ENCODE assay signal across 6 cellular contexts in genomic region chr17:58957725-58958073, GRCh38.
DNase-seq lines count a peak whose midpoint lies in the region; ATAC-seq, FAIRE-seq and TF ChIP-seq lines count a peak whose summit lies in the region.
"Not testable (repeated sequence)": the region's sequence is repeated elsewhere in the genome, so short reads cannot be mapped to it uniquely, and the experiment has no call there.

No MANE protein-coding gene starts in this region.

- 6% methylated on average over 1 of the region's 1 CpG for WGBS in HepG2 (ENCODE audit: low lambda C conversion rate)

- H3K4me2 ChIP-seq in endothelial cell of umbilical vein (ENCODE audit: insufficient read depth, low read length); HepG2 (ENCODE audit: low read depth, low read length): not testable (repeated sequence)
- H3K4me2 ChIP-seq in skeletal muscle satellite cell (ENCODE audit: low read length), result peak overlapping the region; percentile 49

- H3K27me3 ChIP-seq in MG63; endothelial cell of umbilical vein (ENCODE audit: control insufficient read depth in 2 of 2, insufficient read depth in 2 of 2, low read length in 2 of 2); HepG2 (ENCODE audit: control insufficient read depth in 1 of 2, insufficient read depth in 2 of 2, low read length in 2 of 2); skeletal muscle satellite cell (ENCODE audit: control insufficient read depth, insufficient read depth, low read length): not testable (repeated sequence)

- not testable (repeated sequence) for FAIRE-seq in endothelial cell of umbilical vein (lab: Jason Lieb, UNC); HepG2 (lab: Jason Lieb, UNC)

- H3K36me3 ChIP-seq in MG63; endothelial cell of umbilical vein (ENCODE audit: control insufficient read depth in 2 of 2, extremely low read depth in 1 of 2, insufficient read depth in 2 of 2, low read length in 2 of 2); HepG2 (replicated peaks in 1 of 2; ENCODE audit: control insufficient read depth in 1 of 2, insufficient read depth in 2 of 2, low read length in 2 of 2); skeletal muscle satellite cell (ENCODE audit: insufficient read depth, low read length): not testable (repeated sequence)

- not testable (repeated sequence) for H3K9me3 ChIP-seq in MG63; endothelial cell of umbilical vein (replicated peaks; ENCODE audit: control insufficient read depth, insufficient read depth, low read length); HepG2 (ENCODE audit: low read length); skeletal muscle satellite cell (replicated peaks; ENCODE audit: low read length)

- not testable (repeated sequence) for H2AFZ ChIP-seq in endothelial cell of umbilical vein (ENCODE audit: low read depth, low read length); HepG2 (ENCODE audit: low read length)

- H3K27ac ChIP-seq in 22Rv1 (peak overlapping the region; percentile 16; the same call in 1 of the 2 replicates), VCaP (peak overlapping the region; percentile 62; the same call in 1 of the 2 replicates), endothelial cell of umbilical vein (ENCODE audit: insufficient read depth, low read depth, low read length) (peak overlapping the region; percentile 64)
- H3K27ac ChIP-seq in HepG2 (ENCODE audit: extremely low read length, insufficient read depth, low read length), result not testable (repeated sequence)

- POLR2A ChIA-PET in endothelial cell of umbilical vein (lab: Charles Lee); HepG2 (lab: Yijun Ruan, JAX): not testable (repeated sequence)

- H3K9ac ChIP-seq in endothelial cell of umbilical vein (replicated peaks; ENCODE audit: extremely low read depth, insufficient read depth, low read length); HepG2 (ENCODE audit: insufficient read depth, low read depth, low read length); skeletal muscle satellite cell (ENCODE audit: low read depth, low read length): not testable (repeated sequence)

- peak; percentile 19 for DNase-seq in MG63
- DNase-seq in endothelial cell of umbilical vein (ENCODE audit: low read depth, low spot score); HepG2 (ENCODE audit: low spot score): not testable (repeated sequence)

- TF ChIP-seq POLR2A in endothelial cell of umbilical vein (IDR thresholded peaks at IDR 0.05; ENCODE audit: low read depth, low read length); HepG2 (IDR thresholded peaks at IDR 0.05; ENCODE audit: insufficient read depth in 1 of 2, low read depth in 2 of 2, low read length in 2 of 2): not testable (repeated sequence)

- not testable (repeated sequence) for H3K9me1 ChIP-seq in endothelial cell of umbilical vein (replicated peaks; ENCODE audit: control insufficient read depth, extremely low read depth, insufficient read depth, low read length)

- not testable (repeated sequence) for ATAC-seq in HepG2

- intact Hi-C loops in endothelial cell of umbilical vein (cut with micrococcal nuclease), result loop anchor here (2.0 kb wide), 1 partner anchor 45 kb away; no protein-coding TSS in a partner anchor
- intact Hi-C loops in HepG2 (cut with micrococcal nuclease; ENCODE audit: unreplicated experiment), result not testable (repeated sequence)

- peaks cover 13% of the 10 kb centered on the region for H3K4me1 ChIP-seq in endothelial cell of umbilical vein (ENCODE audit: control insufficient read depth, extremely low read depth, insufficient read depth, low read length)
- H3K4me1 ChIP-seq in HepG2 (ENCODE audit: insufficient read depth, low read length), result not testable (repeated sequence)
- H3K4me1 ChIP-seq in skeletal muscle satellite cell (ENCODE audit: control insufficient read depth, insufficient read depth, low read length), result peaks cover 16% of the 10 kb centered on the region

- TF ChIP-seq RAD21 in HepG2 (CRISPR knock-in tag; IDR thresholded peaks at IDR 0.05), result not testable (repeated sequence)

- in situ Hi-C loops in HepG2 (cut with HindIII; ENCODE audit: extremely low pct_ligation_motif_present, low pct_unique_long_range_greater_than_20kb), result not testable (repeated sequence)

- TF ChIP-seq CTCF in 22Rv1 (IDR thresholded peaks at IDR 0.05); VCaP (conservative IDR thresholded peaks at IDR 0.05); endothelial cell of umbilical vein (IDR thresholded peaks at IDR 0.05; ENCODE audit: extremely low read depth in 1 of 2, insufficient read depth in 1 of 2, low read depth in 1 of 2, low read length in 2 of 2); HepG2 (CRISPR knock-in tag; IDR thresholded peaks at IDR 0.05): not testable (repeated sequence)

- not testable (repeated sequence) for TF ChIP-seq EP300 in HepG2 (IDR thresholded peaks at IDR 0.05; ENCODE audit: low read depth in 2 of 2, low read length in 2 of 2); HepG2 (CRISPR knock-in tag; IDR thresholded peaks at IDR 0.05; ENCODE audit: borderline replicate concordance)

- CTCF ChIA-PET in endothelial cell of umbilical vein (lab: Charles Lee); HepG2 (lab: Yijun Ruan, JAX; ENCODE audit: low intra/inter-chr PET ratio, low total read pairs): not testable (repeated sequence)

- dilution Hi-C loops in endothelial cell of umbilical vein (cut with MboI; ENCODE audit: extremely low pct_ligation_motif_present, low sequenced_read_pairs), result not testable (repeated sequence)

- not testable (repeated sequence) for H3K4me3 ChIP-seq in MG63; endothelial cell of umbilical vein (replicated peaks in 1 of 3; ENCODE audit: insufficient read depth in 1 of 3, low read depth in 1 of 3, low read length in 3 of 3); HepG2 (replicated peaks in 1 of 3; ENCODE audit: insufficient read depth in 1 of 3, low read depth in 2 of 3, low read length in 3 of 3); skeletal muscle satellite cell (ENCODE audit: low read length)

- not testable (repeated sequence) for H4K20me1 ChIP-seq in endothelial cell of umbilical vein (replicated peaks; ENCODE audit: control insufficient read depth, extremely low read depth, insufficient read depth, low read length); HepG2 (ENCODE audit: insufficient read depth, low read length)

- not testable (repeated sequence) for BruUV-seq in endothelial cell of umbilical vein (replicated peaks; lab: Mats Ljungman, UMichigan); HepG2 (replicated peaks; lab: Mats Ljungman, UMichigan)

- not testable (repeated sequence) for H3K79me2 ChIP-seq in endothelial cell of umbilical vein (ENCODE audit: control insufficient read depth, insufficient read depth, low read length); HepG2 (ENCODE audit: insufficient read depth, low read length)

TF ChIP-seq in HepG2, 621 proteins besides CTCF, POLR2A, EP300 and RAD21:
- TF ChIP-seq FOSL1 (CRISPR knock-in tag; IDR thresholded peaks at IDR 0.05; ENCODE audit: borderline replicate concordance) (peak; percentile 55), ZMYM3 (CRISPR knock-in tag; IDR thresholded peaks at IDR 0.05) (0 out of 2 replicates have a peak, but pooled peaks have one; percentile 21), ZMYM2 (CRISPR knock-in tag; IDR thresholded peaks at IDR 0.05) (0 out of 2 replicates have a peak, but pooled peaks have one; percentile 30), FOSL2 (CRISPR knock-in tag; IDR thresholded peaks at IDR 0.05) (peak; percentile 88), ZNF770 (CRISPR knock-in tag; IDR thresholded peaks at IDR 0.05) (peak; percentile 96), JUND (CRISPR knock-in tag; IDR thresholded peaks at IDR 0.05) (0 out of 2 replicates have a peak, but pooled peaks have one; percentile 44)
- TF ChIP-seq, protein P1, sequence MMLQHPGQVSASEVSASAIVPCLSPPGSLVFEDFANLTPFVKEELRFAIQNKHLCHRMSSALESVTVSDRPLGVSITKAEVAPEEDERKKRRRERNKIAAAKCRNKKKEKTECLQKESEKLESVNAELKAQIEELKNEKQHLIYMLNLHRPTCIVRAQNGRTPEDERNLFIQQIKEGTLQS (CRISPR knock-in tag; IDR thresholded peaks at IDR 0.05), result 0 out of 2 replicates have a peak, but pooled peaks have one; percentile 32
